ENCODE assay signal across 1 cellular context in the genomic region with DNA sequence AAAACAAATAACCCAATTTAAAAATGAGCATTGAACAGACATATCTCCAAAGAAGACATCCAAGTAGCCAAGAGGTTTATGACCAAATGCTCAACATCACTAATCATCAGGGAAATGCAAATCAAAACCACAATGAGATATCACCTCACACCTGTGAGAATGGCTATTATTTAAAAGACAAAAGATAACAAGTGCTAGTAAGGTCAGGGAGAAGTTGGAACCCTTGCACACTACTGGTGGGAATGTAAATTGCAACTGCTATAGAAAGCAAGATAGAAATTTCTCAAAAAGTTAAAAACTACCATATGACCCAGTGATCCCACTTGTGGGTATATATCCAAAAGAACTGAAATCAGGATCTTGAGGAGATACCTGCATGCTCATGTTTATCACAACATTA.
TF ChIP-seq lines count a peak whose summit lies in the region.

No MANE protein-coding gene starts in this region.

TF ChIP-seq in HepG2, 621 proteins besides CTCF, POLR2A, EP300 and RAD21 (continued from another document):
- TF ChIP-seq TEAD3 (CRISPR knock-in tag; optimal IDR thresholded peaks at IDR 0.05; ENCODE audit: borderline replicate concordance) (peak; percentile 83), GFI1 (CRISPR knock-in tag; IDR thresholded peaks at IDR 0.05; ENCODE audit: borderline replicate concordance) (no peak), DNMT1 (CRISPR knock-in tag; IDR thresholded peaks at IDR 0.05) (no peak)
